In the genomic region with DNA sequence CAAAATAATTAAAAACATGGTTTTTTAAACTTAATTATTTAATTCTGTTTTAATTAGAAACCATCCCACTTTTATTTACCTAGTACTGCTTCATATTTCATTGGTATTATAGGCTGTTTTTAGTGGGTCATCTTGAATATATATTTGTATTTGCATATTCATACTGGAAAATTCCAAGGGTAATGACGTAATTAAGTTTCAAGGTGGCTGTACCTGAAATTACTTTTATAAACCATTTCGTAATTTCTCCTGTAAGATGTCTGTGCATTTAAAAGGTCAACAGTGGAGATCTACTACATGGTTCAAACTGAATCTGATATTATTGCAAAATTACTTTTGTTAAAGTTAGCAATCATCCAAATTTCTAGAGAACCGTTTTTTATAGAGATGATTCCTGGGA, we compare ENCODE assay signal across 40 cellular contexts.
"Had no signal": no experiment of that assay in that cellular context is flagged by ENCODE, and none has a peak within 500 bp of the region (broad histone marks: within the 10 kb centered on the region; RNA-seq: fewer than 3 reads in every experiment).

No MANE protein-coding gene starts in this region.

- H3K27me3 Mint-ChIP-seq: activated naive CD4-positive, alpha-beta T cell treated with anti-CD3 and anti-CD28 coated beads, Interleukin-2, amount 10 ng/mL, durations not matched to agents 7 days and 5 days; activated naive CD4-positive, alpha-beta T cell treated with anti-CD3 and anti-CD28 coated beads, Interleukin-2, amount 50 U/mL, for 24 hours; activated naive CD8-positive, alpha-beta T cell; activated naive CD8-positive, alpha-beta T cell treated with anti-CD3 and anti-CD28 coated beads for 36 hours; activated naive CD8-positive, alpha-beta T cell treated with anti-CD3 and anti-CD28 coated beads, Interleukin-2, amount 10 ng/mL, durations not matched to agents 7 days and 5 days; activated naive CD8-positive, alpha-beta T cell treated with anti-CD3 and anti-CD28 coated beads, Interleukin-2, amount 50 U/mL, for 24 hours; activated T-cell treated with anti-CD3 and anti-CD28 coated beads, Interleukin-2, amount 50 U/mL, for 24 hours; activated T-helper 17 cell treated with anti-CD3 and anti-CD28 coated beads, Interleukin-2, amount 50 U/mL, for 72 hours; brain; central memory CD8-positive, alpha-beta T cell had no signal

- H3K36me3 Mint-ChIP-seq: activated naive CD4-positive, alpha-beta T cell treated with anti-CD3 and anti-CD28 coated beads, Interleukin-2, amount 10 ng/mL, durations not matched to agents 7 days and 5 days; activated naive CD4-positive, alpha-beta T cell treated with anti-CD3 and anti-CD28 coated beads, Interleukin-2, amount 50 U/mL, for 24 hours; activated naive CD4-positive, alpha-beta T cell treated with anti-CD3 and anti-CD28 coated beads, Interleukin-2, amount 50 U/mL, for 72 hours; activated naive CD8-positive, alpha-beta T cell; activated naive CD8-positive, alpha-beta T cell treated with anti-CD3 and anti-CD28 coated beads for 36 hours; activated naive CD8-positive, alpha-beta T cell treated with anti-CD3 and anti-CD28 coated beads, Interleukin-2, amount 10 ng/mL, durations not matched to agents 7 days and 5 days; brain had no signal

- FAIRE-seq: astrocyte, bronchial epithelial cell had no signal

- H3K9me3 Mint-ChIP-seq: activated naive CD4-positive, alpha-beta T cell treated with anti-CD3 and anti-CD28 coated beads for 36 hours; activated naive CD4-positive, alpha-beta T cell treated with anti-CD3 and anti-CD28 coated beads, Interleukin-2, amount 50 U/mL, for 24 hours; activated naive CD8-positive, alpha-beta T cell treated with anti-CD3 and anti-CD28 coated beads for 36 hours; activated naive CD8-positive, alpha-beta T cell treated with anti-CD3 and anti-CD28 coated beads, Interleukin-2, amount 10 ng/mL, durations not matched to agents 7 days and 5 days; activated T-helper 1 cell treated with anti-CD3 and anti-CD28 coated beads, Interleukin-12 subunit alpha, Interleukin-12 subunit beta, Interleukin-2, Interleukin-4 antibody, amounts not matched to agents 30 ng/mL and 10 ng/mL and 1 ng/mL, durations not matched to agents 14 hours and 24 hours and 36 hours; activated T-helper 2 cell treated with anti-CD3 and anti-CD28 coated beads, Interferon-gamma antibody, Interleukin-2, Interleukin-4, amounts not matched to agents 10 μg/mL and 5 μg/mL and 100 μg/mL, durations not matched to agents 14 hours and 24 hours and 36 hours; brain had no signal

- H3K4me3 Mint-ChIP-seq: activated naive CD4-positive, alpha-beta T cell treated with anti-CD3 and anti-CD28 coated beads for 36 hours; activated naive CD4-positive, alpha-beta T cell treated with anti-CD3 and anti-CD28 coated beads, Interleukin-2, amount 10 ng/mL, durations not matched to agents 7 days and 5 days; activated naive CD4-positive, alpha-beta T cell treated with anti-CD3 and anti-CD28 coated beads, Interleukin-2, amount 50 U/mL, for 24 hours; activated naive CD8-positive, alpha-beta T cell; activated naive CD8-positive, alpha-beta T cell treated with anti-CD3 and anti-CD28 coated beads for 36 hours; activated naive CD8-positive, alpha-beta T cell treated with anti-CD3 and anti-CD28 coated beads, Interleukin-2, amount 10 ng/mL, durations not matched to agents 7 days and 5 days; activated naive CD8-positive, alpha-beta T cell treated with anti-CD3 and anti-CD28 coated beads, Interleukin-2, amount 50 U/mL, for 24 hours; activated T-cell treated with anti-CD3 and anti-CD28 coated beads, Interleukin-2, amount 50 U/mL, for 24 hours; activated T-cell treated with anti-CD3 and anti-CD28 coated beads, Interleukin-2, amount 50 U/mL, for 4 hours; activated T-cell treated with anti-CD3 and anti-CD28 coated beads, Interleukin-2, amount 50 U/mL, for 72 hours; activated T-helper 1 cell treated with anti-CD3 and anti-CD28 coated beads, Interleukin-12 subunit alpha, Interleukin-12 subunit beta, Interleukin-2, Interleukin-4 antibody, amounts not matched to agents 30 ng/mL and 10 ng/mL and 1 ng/mL, durations not matched to agents 14 hours and 24 hours and 36 hours; activated T-helper 17 cell treated with anti-CD3 and anti-CD28 coated beads, Interleukin-2, amount 50 U/mL, for 72 hours; central memory CD8-positive, alpha-beta T cell had no signal

- H3K27me3 ChIP-seq: adrenal gland, ascending aorta, body of pancreas, brain microvascular endothelial cell, breast epithelium, cardiac muscle cell had no signal

- ATAC-seq: activated naive CD4-positive, alpha-beta T cell treated with anti-CD3 and anti-CD28 coated beads, Interleukin-2, amount 50 U/mL, for 72 hours; activated naive CD8-positive, alpha-beta T cell treated with anti-CD3 and anti-CD28 coated beads, Interleukin-2, amount 50 U/mL, for 24 hours; activated T-cell treated with anti-CD3 and anti-CD28 coated beads, Interleukin-2, amount 50 U/mL, for 4 hours; activated T-cell treated with anti-CD3 and anti-CD28 coated beads, Interleukin-2, amount 50 U/mL, for 72 hours; activated T-helper 17 cell treated with anti-CD3 and anti-CD28 coated beads, Interleukin-2, amount 50 U/mL, for 72 hours; body of pancreas had no signal

- H3K4me3 ChIP-seq: adrenal gland, ascending aorta, body of pancreas, breast epithelium, cardiac muscle cell had no signal

- DNase-seq: activated effector memory CD4-positive, alpha-beta T cell treated with anti-CD3 and anti-CD28 coated beads, Interleukin-2, amount 50 U/mL, for 16 hours; activated effector memory CD4-positive, alpha-beta T cell treated with Interleukin-2 at 50 U/mL for 16 hours; activated gamma-delta T cell; activated gamma-delta T cell treated with Interleukin-2 at 50 U/mL for 16 hours; activated naive CD4-positive, alpha-beta T cell; activated naive CD4-positive, alpha-beta T cell treated with anti-CD3 and anti-CD28 coated beads for 36 hours; activated naive CD4-positive, alpha-beta T cell treated with anti-CD3 and anti-CD28 coated beads, Interleukin-2, amount 10 ng/mL, durations not matched to agents 7 days and 5 days; activated naive CD4-positive, alpha-beta T cell treated with anti-CD3 and anti-CD28 coated beads, Interleukin-2, amount 50 U/mL, for 16 hours; activated naive CD4-positive, alpha-beta T cell treated with Interleukin-2 at 50 U/mL for 16 hours; activated naive CD8-positive, alpha-beta T cell treated with anti-CD3 and anti-CD28 coated beads for 36 hours; activated naive CD8-positive, alpha-beta T cell treated with anti-CD3 and anti-CD28 coated beads, Interleukin-2, amount 10 ng/mL, durations not matched to agents 7 days and 5 days; activated naive CD8-positive, alpha-beta T cell treated with anti-CD3 and anti-CD28 coated beads, Interleukin-2, amount 50 U/mL, for 24 hours; activated T-cell treated with anti-CD3 and anti-CD28 coated beads, Interleukin-2, amount 50 U/mL, for 1 hour; activated T-cell treated with anti-CD3 and anti-CD28 coated beads, Interleukin-2, amount 50 U/mL, for 24 hours; activated T-cell treated with anti-CD3 and anti-CD28 coated beads, Interleukin-2, amount 50 U/mL, for 4 hours; activated T-cell treated with anti-CD3 and anti-CD28 coated beads, Interleukin-2, amount 50 U/mL, for 48 hours; activated T-cell treated with anti-CD3 and anti-CD28 coated beads, Interleukin-2, amount 50 U/mL, for 72 hours; adrenal gland; amniotic stem cell; amygdala; anterior cingulate cortex; aorta; body of pancreas; brain microvascular endothelial cell; caudate nucleus; central memory CD4-positive, alpha-beta T cell; cerebellar nuclear complex had no signal

- H3K9me3 ChIP-seq: adrenal gland, ascending aorta, body of pancreas, breast epithelium had no signal

- H3K4me1 ChIP-seq: adrenal gland, ascending aorta, body of pancreas, breast epithelium had no signal

- H3K27ac ChIP-seq: adrenal gland, ascending aorta, body of pancreas, brain microvascular endothelial cell, breast epithelium, cardiac muscle cell had no signal

- H3K27ac Mint-ChIP-seq: activated naive CD4-positive, alpha-beta T cell treated with anti-CD3 and anti-CD28 coated beads for 36 hours; activated naive CD4-positive, alpha-beta T cell treated with anti-CD3 and anti-CD28 coated beads, Interleukin-2, amount 10 ng/mL, durations not matched to agents 7 days and 5 days; activated naive CD4-positive, alpha-beta T cell treated with anti-CD3 and anti-CD28 coated beads, Interleukin-2, amount 50 U/mL, for 24 hours; activated naive CD4-positive, alpha-beta T cell treated with anti-CD3 and anti-CD28 coated beads, Interleukin-2, amount 50 U/mL, for 72 hours; activated naive CD8-positive, alpha-beta T cell; activated naive CD8-positive, alpha-beta T cell treated with anti-CD3 and anti-CD28 coated beads for 36 hours; activated naive CD8-positive, alpha-beta T cell treated with anti-CD3 and anti-CD28 coated beads, Interleukin-2, amount 10 ng/mL, durations not matched to agents 7 days and 5 days; activated naive CD8-positive, alpha-beta T cell treated with anti-CD3 and anti-CD28 coated beads, Interleukin-2, amount 50 U/mL, for 24 hours; activated T-cell treated with anti-CD3 and anti-CD28 coated beads, Interleukin-2, amount 50 U/mL, for 24 hours; activated T-cell treated with anti-CD3 and anti-CD28 coated beads, Interleukin-2, amount 50 U/mL, for 72 hours; activated T-helper 1 cell treated with anti-CD3 and anti-CD28 coated beads, Interleukin-12 subunit alpha, Interleukin-12 subunit beta, Interleukin-2, Interleukin-4 antibody, amounts not matched to agents 30 ng/mL and 10 ng/mL and 1 ng/mL, durations not matched to agents 14 hours and 24 hours and 36 hours; activated T-helper 17 cell treated with anti-CD3 and anti-CD28 coated beads, Interleukin-2, amount 50 U/mL, for 72 hours; activated T-helper 2 cell treated with anti-CD3 and anti-CD28 coated beads, Interferon-gamma antibody, Interleukin-2, Interleukin-4, amounts not matched to agents 10 μg/mL and 5 μg/mL and 100 μg/mL, durations not matched to agents 14 hours and 24 hours and 36 hours; brain had no signal

- H3K4me1 Mint-ChIP-seq: activated naive CD4-positive, alpha-beta T cell treated with anti-CD3 and anti-CD28 coated beads, Interleukin-2, amount 10 ng/mL, durations not matched to agents 7 days and 5 days; activated naive CD4-positive, alpha-beta T cell treated with anti-CD3 and anti-CD28 coated beads, Interleukin-2, amount 50 U/mL, for 24 hours; activated naive CD8-positive, alpha-beta T cell treated with anti-CD3 and anti-CD28 coated beads for 36 hours; activated naive CD8-positive, alpha-beta T cell treated with anti-CD3 and anti-CD28 coated beads, Interleukin-2, amount 10 ng/mL, durations not matched to agents 7 days and 5 days; activated naive CD8-positive, alpha-beta T cell treated with anti-CD3 and anti-CD28 coated beads, Interleukin-2, amount 50 U/mL, for 24 hours; activated T-helper 17 cell treated with anti-CD3 and anti-CD28 coated beads, Interleukin-2, amount 50 U/mL, for 72 hours; brain; central memory CD8-positive, alpha-beta T cell had no signal

- H3K36me3 ChIP-seq: adrenal gland, ascending aorta, brain microvascular endothelial cell, breast epithelium, cardiac muscle cell had no signal
